Comparison of ENCODE assay signal across 10 cellular contexts in the genomic region with DNA sequence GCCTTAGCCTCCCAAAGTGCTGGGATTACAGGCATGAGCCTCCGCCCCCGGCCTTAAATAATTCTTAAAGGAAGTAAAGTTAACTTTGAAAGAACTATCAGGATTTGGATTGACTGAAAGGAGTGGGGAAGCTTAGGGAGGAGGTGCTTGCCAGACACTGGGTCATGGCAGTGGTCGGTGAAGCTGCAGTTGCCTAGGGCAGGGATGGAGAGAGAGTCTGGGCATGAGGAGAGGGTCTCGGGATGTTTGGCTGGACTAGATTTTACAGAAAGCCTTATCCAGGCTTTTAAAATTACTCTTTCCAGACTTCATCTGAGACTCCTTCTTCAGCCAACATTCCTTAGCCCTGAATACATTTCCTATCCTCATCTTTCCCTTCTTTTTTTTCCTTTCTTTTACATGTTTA. TPM values are rescaled to one million over a fixed set of nuclear protein-coding genes. Genes with fewer than 3 reads are reported as not detected.
DNase-seq lines count a peak whose midpoint lies in the region; ATAC-seq and TF ChIP-seq lines count a peak whose summit lies in the region.
"Had no signal": no experiment of that assay in that cellular context is flagged by ENCODE, and none has a peak within 500 bp of the region (broad histone marks: within the 10 kb centered on the region; RNA-seq: fewer than 3 reads in every experiment).

No MANE protein-coding gene starts in this region.

- H2BK5ac ChIP-seq in mesendoderm (ENCODE audit: low read length) = no peak overlapping the region

- no peaks in the 10 kb centered on the region for H3K9me3 ChIP-seq in SJCRH30 (replicated peaks)
- H3K9me3 ChIP-seq in muscle layer of colon (ENCODE audit: low read length) = no peaks in the 10 kb centered on the region
- peaks cover 0 to 7% (median 0%) of the 10 kb centered on the region in 4 donors for H3K9me3 ChIP-seq in tibial nerve

- peaks cover 29% of the 10 kb centered on the region for H3K36me3 ChIP-seq in SJCRH30
- H3K36me3 ChIP-seq in muscle layer of colon (ENCODE audit: insufficient read depth, low read length) = no peaks in the 10 kb centered on the region
- H3K36me3 ChIP-seq in tibial nerve = peaks cover 0 to 28% (median 0%) of the 10 kb centered on the region in 3 donors
- H3K36me3 ChIP-seq in mesendoderm (ENCODE audit: control insufficient read depth, insufficient read depth, low read length) = no peaks in the 10 kb centered on the region

- no peak overlapping the region for H4K5ac ChIP-seq in mesendoderm (ENCODE audit: low read length)

- no peak overlapping the region for H3K56ac ChIP-seq in mesendoderm (ENCODE audit: low read length)

- no peak overlapping the region for H2AK5ac ChIP-seq in mesendoderm (ENCODE audit: low read length)

- H3K27ac ChIP-seq in SJCRH30 = peak overlapping the region; percentile 97
- peak overlapping the region; percentile 81 for H3K27ac ChIP-seq in epithelial cell of prostate
- peak overlapping the region; percentile 89 for H3K27ac ChIP-seq in muscle layer of colon (ENCODE audit: low read depth, low read length)
- H3K27ac ChIP-seq in tibial nerve = peak overlapping the region; percentile 68 to 96 (median 85)
- H3K27ac ChIP-seq in mesendoderm (ENCODE audit: low read depth, low read length) = no peak overlapping the region
- H3K27ac ChIP-seq: SK-N-MC had no signal

- H3K79me2 ChIP-seq in mesendoderm (ENCODE audit: control insufficient read depth, insufficient read depth, low read length) = no peaks in the 10 kb centered on the region

- H3K27me3 ChIP-seq in SJCRH30 (no peaks in the 10 kb centered on the region), muscle layer of colon (ENCODE audit: control insufficient read depth in 1 of 2, insufficient read depth in 2 of 2, low read length in 2 of 2) (no peaks in the 10 kb centered on the region), tibial nerve (no peaks in the 10 kb centered on the region), mesendoderm (ENCODE audit: insufficient read depth, low read length, poor library complexity) (no peaks in the 10 kb centered on the region)

- no peak overlapping the region for H3K23ac ChIP-seq in mesendoderm (ENCODE audit: low read length)

- no peaks in the 10 kb centered on the region for H3K79me1 ChIP-seq in mesendoderm (ENCODE audit: low read length)

- no peak for ATAC-seq in HG03432 (IDR thresholded peaks at IDR 0.05; ENCODE audit: unreplicated experiment)

- H3K4ac ChIP-seq in mesendoderm (ENCODE audit: low read depth, low read length) = no peak overlapping the region

- no peak for TF ChIP-seq CTCF in tibial nerve (IDR thresholded peaks at IDR 0.05)

- DNase-seq in SJCRH30 = peak in 1 of 2 experiments; percentile 17
- DNase-seq in epithelial cell of prostate (ENCODE audit: low read depth, low spot score) = no peak
- DNase-seq in tibial nerve (ENCODE audit: low spot score in 2 of 2) = no peak
- no peak for DNase-seq in GF-D8 (lab: John Stamatoyannopoulos, UW)
- DNase-seq in mesendoderm = no peak
- DNase-seq in NCI-H226 = no peak
- DNase-seq: activated CD4-positive, alpha-beta memory T cell treated with anti-CD3 and anti-CD28 coated beads for 36 hours had no signal

- no peak overlapping the region for H2BK15ac ChIP-seq in mesendoderm (replicated peaks; ENCODE audit: low read depth)

- H3K9ac ChIP-seq in muscle layer of colon (ENCODE audit: low read length) = no peak overlapping the region
- H3K9ac ChIP-seq in mesendoderm (ENCODE audit: low read length) = no peak overlapping the region

- peak overlapping the region; percentile 65 for H3K4me3 ChIP-seq in SJCRH30
- H3K4me3 ChIP-seq in muscle layer of colon (ENCODE audit: low read depth in 1 of 2, low read length in 2 of 2) = peak overlapping the region in 1 of 2 donors; percentile 38
- peak overlapping the region; percentile 29 to 57 (median 40) for H3K4me3 ChIP-seq in tibial nerve
- no peak overlapping the region for H3K4me3 ChIP-seq in mesendoderm (ENCODE audit: low read length)
- H3K4me3 ChIP-seq: SK-N-MC had no signal

- 48 to 53% methylated on average over 4 of the region's 4 CpGs for WGBS in tibial nerve, 2 donors
- no CpG with 5 or more reads among the region's 4 CpGs for WGBS in mesendoderm (ENCODE audit: extremely low coverage, insufficient coverage, low lambda C conversion rate)

- H2BK120ac ChIP-seq in mesendoderm (ENCODE audit: low read depth, low read length) = no peak overlapping the region

- no peak overlapping the region for H3K18ac ChIP-seq in mesendoderm (ENCODE audit: low read length)

- H3K4me1 ChIP-seq in SJCRH30 (peaks cover 45% of the 10 kb centered on the region), muscle layer of colon (ENCODE audit: insufficient read depth, low read length) (peaks cover 24% of the 10 kb centered on the region), tibial nerve (peaks cover 0 to 56% (median 19%) of the 10 kb centered on the region in 4 donors), mesendoderm (ENCODE audit: control insufficient read depth, low read depth, low read length) (no peaks in the 10 kb centered on the region)

- TF ChIP-seq POLR2A in tibial nerve (IDR thresholded peaks at IDR 0.05) = no peak

- H3K4me2 ChIP-seq in mesendoderm (ENCODE audit: low read length) = no peak overlapping the region

- no peak overlapping the region for H4K8ac ChIP-seq in mesendoderm (ENCODE audit: low read depth, low read length)

- TF ChIP-seq EP300 in tibial nerve (IDR thresholded peaks at IDR 0.05) = no peak

RNA-seq across cellular contexts. Expression of a gene that starts 0.5 kb away (rescaled TPM):
- 51.2 and 59.6 TPM in 2 replicates for total RNA-seq in SJCRH30 (2014; rRNA removed; shearing (Covaris generic))
- 1,000 to 10,000 TPM in 1 of 4 donors, 100 to 1,000 TPM in 3; 520 to 1,803 (median 896) TPM for total RNA-seq in tibial nerve
- 0.17 TPM for polyA plus RNA-seq in mesendoderm (2013, experiment 1 of 2)
- polyA plus RNA-seq in mesendoderm (2013, experiment 2 of 2) = 0.10 TPM
- total RNA-seq: activated CD4-positive, alpha-beta memory T cell treated with anti-CD3 and anti-CD28 coated beads for 36 hours had no signal
